In the genomic region with DNA sequence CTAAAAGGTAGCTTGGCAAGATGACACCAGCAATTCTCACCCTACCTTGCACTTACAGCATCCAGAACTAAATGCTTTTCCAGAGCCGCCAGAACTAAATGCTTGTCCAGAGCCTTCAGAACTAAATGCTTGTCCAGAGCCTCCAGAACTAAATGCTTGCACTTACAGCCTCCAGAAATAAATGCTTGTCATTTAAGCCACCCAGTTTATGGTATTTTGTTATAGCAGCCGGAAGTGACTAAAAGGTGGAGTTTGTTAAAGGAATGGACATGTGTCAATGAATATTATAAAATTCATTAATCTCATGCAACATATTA, we compare ENCODE assay signal across 11 cellular contexts.
A peak's percentile ranks its signal among the peaks of the same experiment; 100 is the strongest.
DNase-seq lines count a peak whose midpoint lies in the region; ATAC-seq and TF ChIP-seq lines count a peak whose summit lies in the region.
"Had no signal": no experiment of that assay in that cellular context is flagged by ENCODE, and none has a peak within 500 bp of the region (broad histone marks: within the 10 kb centered on the region; RNA-seq: fewer than 3 reads in every experiment).

No MANE protein-coding gene starts in this region.

- H3K79me2 ChIP-seq in smooth muscle cell (ENCODE audit: low read depth), result no peaks in the 10 kb centered on the region

- no peaks in the 10 kb centered on the region for H3K36me3 ChIP-seq in SJSA1
- no peaks in the 10 kb centered on the region for H3K36me3 ChIP-seq in smooth muscle cell (ENCODE audit: low read depth)

- peak overlapping the region; percentile 91 for H2AFZ ChIP-seq in smooth muscle cell (ENCODE audit: low read depth)

- H3K4me2 ChIP-seq in smooth muscle cell, result peak overlapping the region; percentile 91

- H3K9ac ChIP-seq in smooth muscle cell (ENCODE audit: low read depth), result no peak overlapping the region
- H3K9ac ChIP-seq: KMS-11 had no signal

- H3K27me3 ChIP-seq in SJSA1 (replicated peaks) (peaks cover 16% of the 10 kb centered on the region; the same call in 1 of the 2 replicates), smooth muscle cell (ENCODE audit: low read depth) (no peaks in the 10 kb centered on the region)

- no peaks in the 10 kb centered on the region for H4K20me1 ChIP-seq in smooth muscle cell (ENCODE audit: low read depth)

- TF ChIP-seq CTCF in fibroblast of pulmonary artery (IDR thresholded peaks at IDR 0.05; ENCODE audit: low read length, missing control alignments), result no peak
- TF ChIP-seq CTCF in smooth muscle cell (IDR thresholded peaks at IDR 0.05; ENCODE audit: borderline replicate concordance, insufficient read depth, poor library complexity, severe bottlenecking), result no peak

- H3K4me1 ChIP-seq in SJSA1 (replicated peaks) (no peaks in the 10 kb centered on the region), smooth muscle cell (ENCODE audit: low read depth) (peaks cover 9% of the 10 kb centered on the region)

- H3K9me3 ChIP-seq in SJSA1 (replicated peaks) (no peaks in the 10 kb centered on the region), smooth muscle cell (replicated peaks; ENCODE audit: low read depth) (no peaks in the 10 kb centered on the region)

- 59% methylated on average over 2 of the region's 2 CpGs for WGBS in smooth muscle cell (ENCODE audit: low lambda C conversion rate)

- no peak for ATAC-seq in GM19467 (IDR thresholded peaks at IDR 0.05; ENCODE audit: unreplicated experiment)
- ATAC-seq: activated CD8-positive, alpha-beta memory T cell treated with anti-CD3 and anti-CD28 coated beads, Interleukin-2, amount 10 ng/mL, durations not matched to agents 7 days and 5 days had no signal

- H3K27ac ChIP-seq in SJSA1 (no peak overlapping the region), smooth muscle cell (ENCODE audit: low read depth) (no peak overlapping the region)
- H3K27ac ChIP-seq: KMS-11 had no signal

- DNase-seq in NCI-H2227 (lab: John Stamatoyannopoulos, UW; ENCODE audit: unreplicated experiment) (peak; percentile 31), NCI-H2227 treated with DMSO at 0.1 percent for 48 hours (lab: John Stamatoyannopoulos, UW) (no peak), SJSA1 (ENCODE audit: low read depth in 1 of 2, low spot score in 2 of 2) (no peak), fibroblast of pulmonary artery (ENCODE audit: low read depth) (no peak), smooth muscle cell (lab: John Stamatoyannopoulos, UW; ENCODE audit: unreplicated experiment) (no peak), NOMO-1 treated with dmso at 0.1 percent for 144 hours (lab: John Stamatoyannopoulos, UW; ENCODE audit: unreplicated experiment) (no peak), NCI-H187 treated with DMSO at 0.1 percent for 48 hours (lab: John Stamatoyannopoulos, UW) (no peak)
- DNase-seq: 8988T; activated CD8-positive, alpha-beta memory T cell treated with anti-CD3 and anti-CD28 coated beads, Interleukin-2, amount 10 ng/mL, durations not matched to agents 7 days and 5 days had no signal

- H3K4me3 ChIP-seq in SJSA1 (peak overlapping the region; percentile 37), fibroblast of pulmonary artery (replicated peaks; ENCODE audit: low read depth, low read length) (peak overlapping the region; percentile 57), smooth muscle cell (peak overlapping the region; percentile 76)

- peaks cover 7% of the 10 kb centered on the region for H3F3A ChIP-seq in smooth muscle cell (ENCODE audit: low read depth)
